In genomic region chr9:98808879-98809278, GRCh38 we compare ENCODE assay signal across 12 cellular contexts. TPM values are rescaled to one million over a fixed set of nuclear protein-coding genes. Genes with fewer than 3 reads are reported as not detected.
A peak's percentile ranks its signal among the peaks of the same experiment; 100 is the strongest.
DNase-seq lines count a peak whose midpoint lies in the region; ATAC-seq, FAIRE-seq and TF ChIP-seq lines count a peak whose summit lies in the region.
"Had no signal": no experiment of that assay in that cellular context is flagged by ENCODE, and none has a peak within 500 bp of the region (broad histone marks: within the 10 kb centered on the region; RNA-seq: fewer than 3 reads in every experiment).

No MANE protein-coding gene starts in this region.

- POLR2A ChIA-PET in K562 (lab: Yijun Ruan, JAX), result interaction anchor here (0.6 to 2.3 kb wide), 9 partner anchors 9 to 1213 kb away, joined by 3 to 8 read pairs (median 4); partner anchors contain the start of gene ANKS6

- no TSS peak for BruUV-seq in mammary epithelial cell (replicated peaks; lab: Mats Ljungman, UMichigan)
- no TSS peak for BruUV-seq in K562 (replicated peaks; lab: Mats Ljungman, UMichigan)

- H4K20me1 ChIP-seq in mammary epithelial cell (ENCODE audit: insufficient read depth, low read length) (no peaks in the 10 kb centered on the region), K562 (replicated peaks; ENCODE audit: control insufficient read depth, insufficient read depth, low read length) (no peaks in the 10 kb centered on the region)

- H3K27me3 ChIP-seq in breast epithelium (peaks cover 0 to 40% of the 10 kb centered on the region in 2 donors), mammary epithelial cell (ENCODE audit: insufficient read depth, low read length) (no peaks in the 10 kb centered on the region), K562 (ENCODE audit: control insufficient read depth in 2 of 2, insufficient read depth in 2 of 2, low read length in 2 of 2) (no peaks in the 10 kb centered on the region), mucosa of stomach (ENCODE audit: control insufficient read depth, insufficient read depth, low read length) (no peaks in the 10 kb centered on the region)
- H3K27me3 ChIP-seq: dorsolateral prefrontal cortex had no signal

- H3K27ac ChIP-seq in breast epithelium, result no peak overlapping the region
- no peak overlapping the region for H3K27ac ChIP-seq in mammary epithelial cell (ENCODE audit: insufficient read depth, low read depth, low read length)
- H3K27ac ChIP-seq in K562 (ENCODE audit: extremely low read depth, low read depth, low read length), result peak overlapping the region; percentile 59; the same call in 2 of the 3 replicates

- intact Hi-C loops in breast epithelium (cut with DNase I; ENCODE audit: low total_unique reads), result no loop called here
- intact Hi-C loops in mammary epithelial cell (cut with micrococcal nuclease), result no loop called here
- intact Hi-C loops in K562 (cut with micrococcal nuclease), result loop anchor here (1.0 to 5.0 kb wide), 4 partner anchors 24 to 268 kb away; no protein-coding TSS in a partner anchor

- TF ChIP-seq POLR2A in breast epithelium (IDR thresholded peaks at IDR 0.05) (no peak), K562 (conservative IDR thresholded peaks at IDR 0.05) (no peak)

- no peak for FAIRE-seq in K562 (lab: Jason Lieb, UNC)

- in situ Hi-C loops in mammary epithelial cell (cut with MboI; ENCODE audit: low sequenced_read_pairs in 2 of 2) (no loop called here), K562 (cut with MboI) (no loop called here)

- 0% methylated on average over 1 of the region's 2 CpGs for WGBS in mammary epithelial cell (ENCODE audit: low coverage, missing lambda C conversion rate)
- 45% methylated on average over 2 of the region's 2 CpGs for WGBS in K562 (ENCODE audit: insufficient coverage, low coverage, missing lambda C conversion rate)

- H3K4me3 ChIP-seq in breast epithelium, result peak overlapping the region in 2 of 3 donors; percentile 56 to 64
- no peak overlapping the region for H3K4me3 ChIP-seq in mammary epithelial cell (replicated peaks in 1 of 3; ENCODE audit: insufficient read depth in 1 of 3, low read depth in 2 of 3, low read length in 3 of 3)
- peak overlapping the region; percentile 66 for H3K4me3 ChIP-seq in K562
- peak overlapping the region; percentile 49 for H3K4me3 ChIP-seq in mucosa of stomach (ENCODE audit: low read length)

- H3K4me1 ChIP-seq in breast epithelium (peaks cover 0 to 16% of the 10 kb centered on the region in 2 donors), mammary epithelial cell (ENCODE audit: insufficient read depth, low read length) (peaks cover 43% of the 10 kb centered on the region), K562 (replicated peaks in 1 of 2; ENCODE audit: control insufficient read depth in 2 of 2, insufficient read depth in 2 of 2, low read length in 2 of 2) (peaks cover 31 to 52% of the 10 kb centered on the region in 2 experiments), mucosa of stomach (ENCODE audit: control insufficient read depth, insufficient read depth, low read length) (peaks cover 49% of the 10 kb centered on the region)
- H3K4me1 ChIP-seq: BE2C had no signal

- H2AFZ ChIP-seq in mammary epithelial cell (ENCODE audit: low read depth, low read length) (no peak overlapping the region), K562 (ENCODE audit: low read depth, low read length) (0 out of 2 replicates have a peak overlapping the region, but pooled peaks have one; percentile 11)

- dilution Hi-C loops in mammary epithelial cell (cut with HindIII; ENCODE audit: low sequenced_read_pairs), result loop anchor here (5.0 kb wide), 2 partner anchors 42 to 333 kb away; no protein-coding TSS in a partner anchor

- CTCF ChIA-PET in mammary epithelial cell (lab: Charles Lee; ENCODE audit: low non-redundant PET) (no interaction called here), K562 (lab: Yijun Ruan, JAX; ENCODE audit: low intra/inter-chr PET ratio) (no interaction called here)

- no peaks in the 10 kb centered on the region for H3K9me1 ChIP-seq in K562 (ENCODE audit: control insufficient read depth, insufficient read depth, low read length)

- H3K9ac ChIP-seq in mammary epithelial cell (ENCODE audit: insufficient read depth, low read length) (no peak overlapping the region), K562 (ENCODE audit: insufficient read depth in 1 of 2, low read depth in 2 of 2, low read length in 2 of 2) (peak overlapping the region; percentile 60 to 94), mucosa of stomach (ENCODE audit: low read length) (peak overlapping the region; percentile 77)

- H3K36me3 ChIP-seq in breast epithelium (no peaks in the 10 kb centered on the region), mammary epithelial cell (ENCODE audit: insufficient read depth, low read length) (no peaks in the 10 kb centered on the region), K562 (ENCODE audit: control insufficient read depth, insufficient read depth, low read length) (peaks cover 13% of the 10 kb centered on the region; the same call in 2 of the 3 replicates), mucosa of stomach (ENCODE audit: control insufficient read depth, insufficient read depth, low read length) (no peaks in the 10 kb centered on the region)
- H3K36me3 ChIP-seq: BE2C had no signal

- no peak for TF ChIP-seq EP300 in K562 (IDR thresholded peaks at IDR 0.05; ENCODE audit: low read length)

- no peak for ATAC-seq in K562
- ATAC-seq in GM19395 (IDR thresholded peaks at IDR 0.05; ENCODE audit: unreplicated experiment), result no peak
- ATAC-seq in GM21526 (IDR thresholded peaks at IDR 0.05; ENCODE audit: low FRiP score, unreplicated experiment), result no peak

- no peak for DNase-seq in breast epithelium (ENCODE audit: low spot score in 2 of 2)
- DNase-seq in mammary epithelial cell, result no peak
- DNase-seq in K562 (ENCODE audit: extremely low read depth in 1 of 4, low spot score in 3 of 4), result no peak
- DNase-seq in AML-193 (lab: John Stamatoyannopoulos, UW), result no peak
- no peak for DNase-seq in NCI-H1105 treated with DMSO at 0.1 percent for 48 hours (lab: John Stamatoyannopoulos, UW)
- DNase-seq: activated effector memory CD4-positive, alpha-beta T cell treated with anti-CD3 and anti-CD28 coated beads, Interleukin-2, amount 50 U/mL, for 16 hours; BE2C; NCI-H187 had no signal

- TF ChIP-seq CTCF in breast epithelium (IDR thresholded peaks at IDR 0.05) (no peak), mammary epithelial cell (conservative IDR thresholded peaks at IDR 0.05 in 1 of 2, IDR thresholded peaks at IDR 0.05 in 1 of 2; ENCODE audit: extremely low read depth in 1 of 2, insufficient read depth in 1 of 2, low read depth in 1 of 2, low read length in 2 of 2) (no peak), K562 (IDR thresholded peaks at IDR 0.05 in 2 of 3, conservative IDR thresholded peaks at IDR 0.05 in 1 of 3; ENCODE audit: insufficient read depth in 2 of 3, low read depth in 1 of 3, low read length in 3 of 3) (no peak)

- H3K79me2 ChIP-seq in mammary epithelial cell (ENCODE audit: insufficient read depth, low read length) (no peaks in the 10 kb centered on the region), K562 (ENCODE audit: control insufficient read depth, insufficient read depth, low read length) (peaks cover 47% of the 10 kb centered on the region)

- H3K4me2 ChIP-seq in mammary epithelial cell (ENCODE audit: insufficient read depth, low read depth, low read length), result no peak overlapping the region
- H3K4me2 ChIP-seq in K562 (ENCODE audit: insufficient read depth, low read length), result peak overlapping the region; percentile 81

- no peaks in the 10 kb centered on the region for H3K9me3 ChIP-seq in breast epithelium
- H3K9me3 ChIP-seq in mammary epithelial cell (replicated peaks; ENCODE audit: insufficient read depth, low read length), result no peaks in the 10 kb centered on the region
- no peaks in the 10 kb centered on the region; the same call in 1 of the 2 replicates for H3K9me3 ChIP-seq in K562 (replicated peaks; ENCODE audit: control insufficient read depth, insufficient read depth, low read depth, low read length)
- H3K9me3 ChIP-seq in mucosa of stomach (ENCODE audit: control insufficient read depth, low read length), result no peaks in the 10 kb centered on the region
- H3K9me3 ChIP-seq: BE2C had no signal

- no peak for TF ChIP-seq RAD21 in K562 (CRISPR knock-in tag; conservative IDR thresholded peaks at IDR 0.05 in 1 of 2, IDR thresholded peaks at IDR 0.05 in 1 of 2)

RNA-seq across cellular contexts. Expression of gene GALNT12, which starts 1.4 kb away (rescaled TPM):
- 1 to 10 TPM; 2.6 to 6.6 (median 3.9) TPM for total RNA-seq in breast epithelium
- under 1 TPM; 0.17 to 0.80 TPM for total RNA-seq in mammary epithelial cell
- 0.63 TPM for polyA plus RNA-seq in mammary epithelial cell
- polyA minus RNA-seq in mammary epithelial cell, result 13.2 TPM
- total RNA-seq in K562 (2011; cell fraction: chromatin; rRNA removed; ENCODE audit: low replicate concordance), result 99.2 and 173 TPM in 2 replicates
- 75.7 and 81.2 TPM in 2 replicates for total RNA-seq in K562 (2011; cell fraction: nucleolus; rRNA removed)
- 101 and 122 TPM in 2 replicates for total RNA-seq in K562 (2011; cell fraction: nucleoplasm; rRNA removed)
- total RNA-seq in K562 (2014; rRNA removed), result 36.3 and 39.1 TPM in 2 replicates
- total RNA-seq in K562 (2014; rRNA removed; fragmentation: Illumina TruSeq; extraction: Trizol), result 44.2 and 51.1 TPM in 2 replicates
- total RNA-seq in K562 (2015; rRNA removed; fragmentation: Illumina TruSeq; extraction: Trizol), result 43.6 and 46.8 TPM in 2 replicates
- total RNA-seq in K562 (2021), result 38.1 and 39.3 TPM in 2 replicates
- polyA plus RNA-seq in K562 (2011; rRNA removed), result 82.9 and 86.6 TPM in 2 replicates
- 28.4 and 41.1 TPM in 2 replicates for polyA plus RNA-seq in K562 (2011; cell fraction: cytosol; rRNA removed)
- 163 and 207 TPM in 2 replicates for polyA plus RNA-seq in K562 (2011; cell fraction: nucleus; rRNA removed)
- 37.8 and 58.5 TPM in 2 replicates for polyA plus RNA-seq in K562 (2012)
- 42.4 and 45.3 TPM in 2 replicates for polyA plus RNA-seq in K562 (2014; fragmentation: Illumina TruSeq; extraction: Trizol)
- polyA plus RNA-seq in K562 (2014; fragmentation: Nextera tagmentation; extraction: Ambion mirVana), result 10 to 100 TPM; 29.7 to 33.7 TPM
- polyA plus RNA-seq in K562 (2014; rRNA removed), result 45.6 and 49.4 TPM in 2 replicates
- 35.3 and 36.9 TPM in 2 replicates for polyA minus RNA-seq in K562 (2011; rRNA and poly(A)+ RNA removed)
- 12.0 and 15.8 TPM in 2 replicates for polyA minus RNA-seq in K562 (2011; cell fraction: cytosol; rRNA and poly(A)+ RNA removed)
- polyA minus RNA-seq in K562 (2011; cell fraction: nucleus; rRNA and poly(A)+ RNA removed), result 32.7 and 49.1 TPM in 2 replicates

RNA-seq across cellular contexts. Expression of gene ANKS6, which starts 12.5 kb away (rescaled TPM):
- total RNA-seq in breast epithelium, result 10 to 100 TPM in 2 of 3 donors, 1 to 10 TPM in 1; 5.6 to 23.3 (median 17.3) TPM
- total RNA-seq in mammary epithelial cell, result 10 to 100 TPM in 1 of 2 donors, 1 to 10 TPM in 1; 6.2 to 19.5 TPM
- 10.3 TPM for polyA plus RNA-seq in mammary epithelial cell
- 25.7 TPM for polyA minus RNA-seq in mammary epithelial cell
- total RNA-seq in K562 (2011; cell fraction: chromatin; rRNA removed; ENCODE audit: low replicate concordance), result 68.9 and 115 TPM in 2 replicates
- total RNA-seq in K562 (2011; cell fraction: nucleolus; rRNA removed), result 69.9 and 73.9 TPM in 2 replicates
- total RNA-seq in K562 (2011; cell fraction: nucleoplasm; rRNA removed), result 65.8 and 76.9 TPM in 2 replicates
- 46.3 and 64.7 TPM in 2 replicates for total RNA-seq in K562 (2014; rRNA removed)
- total RNA-seq in K562 (2014; rRNA removed; fragmentation: Illumina TruSeq; extraction: Trizol), result 25.4 and 28.5 TPM in 2 replicates
- total RNA-seq in K562 (2015; rRNA removed; fragmentation: Illumina TruSeq; extraction: Trizol), result 30.1 and 31.9 TPM in 2 replicates
- total RNA-seq in K562 (2021), result 72.2 and 74.5 TPM in 2 replicates
- 46.5 and 50.7 TPM in 2 replicates for polyA plus RNA-seq in K562 (2011; rRNA removed)
- polyA plus RNA-seq in K562 (2011; cell fraction: cytosol; rRNA removed), result 43.5 and 86.7 TPM in 2 replicates
- 120 and 181 TPM in 2 replicates for polyA plus RNA-seq in K562 (2011; cell fraction: nucleus; rRNA removed)
- 43.7 and 44.2 TPM in 2 replicates for polyA plus RNA-seq in K562 (2012)
- polyA plus RNA-seq in K562 (2014; fragmentation: Illumina TruSeq; extraction: Trizol), result 36.9 and 41.8 TPM in 2 replicates
- polyA plus RNA-seq in K562 (2014; fragmentation: Nextera tagmentation; extraction: Ambion mirVana), result 10 to 100 TPM in 1 of 2 experiments, 1 to 10 TPM in 1; 9.9 to 11.8 TPM
- polyA plus RNA-seq in K562 (2014; rRNA removed), result 68.8 and 74.3 TPM in 2 replicates
- 27.0 and 35.5 TPM in 2 replicates for polyA minus RNA-seq in K562 (2011; rRNA and poly(A)+ RNA removed)
- polyA minus RNA-seq in K562 (2011; cell fraction: cytosol; rRNA and poly(A)+ RNA removed), result 29.9 and 31.2 TPM in 2 replicates
- polyA minus RNA-seq in K562 (2011; cell fraction: nucleus; rRNA and poly(A)+ RNA removed), result 31.0 and 35.3 TPM in 2 replicates

Comparison
In these comparisons a context has a peak if more than half of its experiments do, and no peak if none do; other contexts are left out.
1. H3K4me3 ChIP-seq: peak in breast epithelium (2 of 3), K562 (single experiment) and mucosa of stomach (single experiment); none in mammary epithelial cell (0 of 3).
2. RNA of gene GALNT12, which starts 1.4 kb away (total RNA-seq): 36.3 to 173 TPM in K562; 2.6 to 6.6 TPM in breast epithelium and 0.17 to 0.80 TPM in mammary epithelial cell; every median in the first group is over 4 times any median in the second.